In the genomic region with DNA sequence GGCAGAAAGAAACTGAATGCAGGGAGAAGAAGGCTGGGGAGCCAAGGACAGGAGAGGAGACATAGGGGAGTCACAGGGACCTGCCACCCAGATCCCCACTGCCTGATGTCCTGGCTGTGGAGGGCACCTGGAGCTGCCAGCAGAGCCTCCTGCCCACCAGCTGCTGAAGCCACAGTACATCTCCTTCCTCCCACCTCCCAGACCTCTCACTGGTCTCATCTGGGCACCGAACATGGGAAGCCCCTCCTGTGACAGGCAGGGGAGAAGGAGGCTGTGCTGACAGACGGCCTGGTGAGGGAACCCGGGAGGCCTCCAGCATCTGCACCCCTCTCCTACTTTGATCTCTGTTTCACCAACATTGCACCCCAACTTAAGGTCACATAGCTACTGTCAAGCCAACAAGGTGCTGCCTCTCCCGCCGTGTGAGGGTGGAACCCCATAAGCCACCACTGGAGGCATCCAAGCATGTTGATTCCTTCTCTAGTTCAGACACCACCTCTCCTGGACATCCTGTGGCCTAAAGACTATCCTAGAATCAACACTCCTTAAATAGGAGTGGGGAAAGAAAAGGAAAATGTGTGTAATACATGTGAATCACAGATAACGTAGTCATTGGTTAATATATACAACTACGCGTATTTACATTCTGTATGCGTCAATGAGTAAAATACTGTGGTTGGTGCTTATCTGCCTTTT, we compare ENCODE assay signal across 9 cellular contexts. TPM values are rescaled to one million over a fixed set of nuclear protein-coding genes. Genes with fewer than 3 reads are reported as not detected.
DNase-seq lines count a peak whose midpoint lies in the region; ATAC-seq and TF ChIP-seq lines count a peak whose summit lies in the region.
"Had no signal": no experiment of that assay in that cellular context is flagged by ENCODE, and none has a peak within 500 bp of the region (broad histone marks: within the 10 kb centered on the region; RNA-seq: fewer than 3 reads in every experiment).

No MANE protein-coding gene starts in this region.

- DNase-seq in stimulated activated CD4-positive, alpha-beta T cell treated with anti-CD3 and anti-CD28 coated beads, Interleukin-4, amount 100 ng/mL, for 24 hours, result peak; percentile 49
- no peak for DNase-seq in stimulated activated CD4-positive, alpha-beta T cell treated with anti-CD3 and anti-CD28 coated beads, Interleukin-4, amount 100 ng/mL, for 1 hour
- peak; percentile 36 for DNase-seq in activated CD8-positive, alpha-beta memory T cell treated with anti-CD3 and anti-CD28 coated beads, Interleukin-2, amount 50 U/mL, for 4 hours
- peak; percentile 35 for DNase-seq in islet precursor cell
- no peak for DNase-seq in stimulated activated naive CD4-positive, alpha-beta T cell treated with Interleukin-2 at 50 U/mL for 16 hours (lab: John Stamatoyannopoulos, UW)
- no peak for DNase-seq in effector CD8-positive, alpha-beta T cell (lab: John Stamatoyannopoulos, UW)
- DNase-seq in omental fat pad (ENCODE audit: low spot score), result no peak
- DNase-seq in retina, result no peak
- DNase-seq: NCI-H1105 had no signal

- TF ChIP-seq CTCF in omental fat pad (IDR thresholded peaks at IDR 0.05), result no peak

- no peak for ATAC-seq in omental fat pad (ENCODE audit: low FRiP score)

RNA-seq across cellular contexts. Expression of a gene that starts 3.6 kb away (rescaled TPM):
- 10 to 100 TPM; 41.6 to 97.4 (median 71.8) TPM for total RNA-seq in omental fat pad

RNA-seq across cellular contexts. Expression of a gene that starts 4.6 kb away (rescaled TPM):
- total RNA-seq in omental fat pad, result 1 to 10 TPM; 3.3 to 5.5 (median 4.7) TPM

RNA-seq across cellular contexts. Expression of a gene that starts 6.9 kb away (rescaled TPM):
- 10 to 100 TPM in 3 of 4 donors, 1 to 10 TPM in 1; 8.3 to 23.2 (median 16.7) TPM for total RNA-seq in omental fat pad

RNA-seq across cellular contexts. Expression of a gene that starts 21.8 kb away (rescaled TPM):
- 10 to 100 TPM; 11.6 to 22.6 (median 17.7) TPM for total RNA-seq in omental fat pad

Comparison
In these comparisons a context has a peak if more than half of its experiments do, and no peak if none do; other contexts are left out.
1. DNase-seq: peak in stimulated activated CD4-positive, alpha-beta T cell treated with anti-CD3 and anti-CD28 coated beads, Interleukin-4, amount 100 ng/mL, for 24 hours (single experiment), activated CD8-positive, alpha-beta memory T cell treated with anti-CD3 and anti-CD28 coated beads, Interleukin-2, amount 50 U/mL, for 4 hours (single experiment) and islet precursor cell (single experiment); none in stimulated activated CD4-positive, alpha-beta T cell treated with anti-CD3 and anti-CD28 coated beads, Interleukin-4, amount 100 ng/mL, for 1 hour (single experiment), stimulated activated naive CD4-positive, alpha-beta T cell treated with Interleukin-2 at 50 U/mL for 16 hours (single experiment), effector CD8-positive, alpha-beta T cell (single experiment), omental fat pad (single experiment) and retina (single experiment).